Comparison of ENCODE assay signal across 37 cellular contexts in genomic region chr2:222375798-222376197, GRCh38. TPM values are rescaled to one million over a fixed set of nuclear protein-coding genes. Genes with fewer than 3 reads are reported as not detected.
DNase-seq lines count a peak whose midpoint lies in the region; ATAC-seq, FAIRE-seq and TF ChIP-seq lines count a peak whose summit lies in the region.
"Had no signal": no experiment of that assay in that cellular context is flagged by ENCODE, and none has a peak within 500 bp of the region (broad histone marks: within the 10 kb centered on the region; RNA-seq: fewer than 3 reads in every experiment).

No MANE protein-coding gene starts in this region.

- H3K4me2 ChIP-seq in HepG2 (ENCODE audit: low read depth, low read length): no peak overlapping the region
- H3K4me2 ChIP-seq: A549; BLaER1; BLaER1 treated with 17β-estradiol and CSF1 and Interleukin-3, amounts not matched to agents 10 nM and 100 nM had no signal

- TF ChIP-seq CTCF in HepG2 (CRISPR knock-in tag; IDR thresholded peaks at IDR 0.05) (no peak), right lobe of liver (IDR thresholded peaks at IDR 0.05) (no peak), D721Med (IDR thresholded peaks at IDR 0.05; ENCODE audit: insufficient read depth, missing control alignments) (no peak)

- H3K36me3 Mint-ChIP-seq in activated naive CD4-positive, alpha-beta T cell treated with anti-CD3 and anti-CD28 coated beads, Interleukin-2, amount 50 U/mL, for 24 hours: no peaks in the 10 kb centered on the region
- H3K36me3 Mint-ChIP-seq: CD14-positive monocyte; CD4-positive, alpha-beta memory T cell; CD4-positive, CD25-positive, alpha-beta regulatory T cell; CD8-positive, alpha-beta memory T cell; CD8-positive, alpha-beta T cell had no signal

- H3K27me3 ChIP-seq in HepG2 (ENCODE audit: control insufficient read depth in 1 of 2, insufficient read depth in 2 of 2, low read length in 2 of 2) (no peaks in the 10 kb centered on the region), right lobe of liver (no peaks in the 10 kb centered on the region)
- H3K27me3 ChIP-seq: BE2C; BLaER1; BLaER1 treated with 17β-estradiol and CSF1 and Interleukin-3, amounts not matched to agents 10 nM and 100 nM had no signal

- H3K9me3 ChIP-seq in HepG2 (ENCODE audit: low read length) (no peaks in the 10 kb centered on the region), right lobe of liver (no peaks in the 10 kb centered on the region)
- H3K9me3 ChIP-seq: A549, BE2C, Caco-2 had no signal

- TF ChIP-seq EP300 in HepG2 (IDR thresholded peaks at IDR 0.05; ENCODE audit: low read depth in 2 of 2, low read length in 2 of 2): no peak
- no peak for TF ChIP-seq EP300 in HepG2 (CRISPR knock-in tag; IDR thresholded peaks at IDR 0.05; ENCODE audit: borderline replicate concordance)

- POLR2A ChIA-PET in HepG2 (lab: Yijun Ruan, JAX): interaction anchor here (0.6 kb wide), 1 partner anchor 269 kb away, joined by 3 read pairs; no protein-coding TSS in a partner anchor

- no peak overlapping the region for H3K4me3 ChIP-seq in HepG2 (replicated peaks in 1 of 3; ENCODE audit: insufficient read depth in 1 of 3, low read depth in 2 of 3, low read length in 3 of 3)
- no peak overlapping the region for H3K4me3 ChIP-seq in right lobe of liver
- H3K4me3 ChIP-seq: A549; BLaER1; BLaER1 treated with 17β-estradiol and CSF1 and Interleukin-3, amounts not matched to agents 10 nM and 100 nM had no signal

- no peak overlapping the region for H3K9ac ChIP-seq in HepG2 (ENCODE audit: insufficient read depth, low read depth, low read length)
- H3K9ac ChIP-seq: BLaER1; BLaER1 treated with 17β-estradiol and CSF1 and Interleukin-3, amounts not matched to agents 10 nM and 100 nM had no signal

- peak overlapping the region; percentile 26 for H3K27ac Mint-ChIP-seq in activated naive CD4-positive, alpha-beta T cell treated with anti-CD3 and anti-CD28 coated beads, Interleukin-2, amount 50 U/mL, for 24 hours
- H3K27ac Mint-ChIP-seq: B cell; CD14-positive monocyte; CD4-positive, alpha-beta memory T cell; CD4-positive, alpha-beta T cell; CD4-positive, CD25-positive, alpha-beta regulatory T cell; CD8-positive, alpha-beta memory T cell; CD8-positive, alpha-beta T cell had no signal

- H3K4me1 ChIP-seq in HepG2 (ENCODE audit: insufficient read depth, low read length) (no peaks in the 10 kb centered on the region), right lobe of liver (no peaks in the 10 kb centered on the region)
- H3K4me1 ChIP-seq: A549; BE2C; BLaER1; BLaER1 treated with 17β-estradiol and CSF1 and Interleukin-3, amounts not matched to agents 10 nM and 100 nM; Caco-2 had no signal

- H3K4me3 Mint-ChIP-seq in activated naive CD4-positive, alpha-beta T cell treated with anti-CD3 and anti-CD28 coated beads, Interleukin-2, amount 50 U/mL, for 24 hours: no peak overlapping the region
- H3K4me3 Mint-ChIP-seq: B cell; CD14-positive monocyte; CD4-positive, alpha-beta memory T cell; CD4-positive, alpha-beta T cell; CD4-positive, CD25-positive, alpha-beta regulatory T cell; CD8-positive, alpha-beta memory T cell; CD8-positive, alpha-beta T cell had no signal

- intact Hi-C loops in HepG2 (cut with micrococcal nuclease; ENCODE audit: unreplicated experiment): no loop called here
- intact Hi-C loops in right lobe of liver (cut with DNase I): no loop called here

- H3K36me3 ChIP-seq in HepG2 (replicated peaks in 1 of 2; ENCODE audit: control insufficient read depth in 1 of 2, insufficient read depth in 2 of 2, low read length in 2 of 2) (no peaks in the 10 kb centered on the region), right lobe of liver (no peaks in the 10 kb centered on the region)
- H3K36me3 ChIP-seq: BE2C; BLaER1; BLaER1 treated with 17β-estradiol and CSF1 and Interleukin-3, amounts not matched to agents 10 nM and 100 nM had no signal

- H4K20me1 ChIP-seq in HepG2 (ENCODE audit: insufficient read depth, low read length): no peaks in the 10 kb centered on the region
- H4K20me1 ChIP-seq: BLaER1; BLaER1 treated with 17β-estradiol and CSF1 and Interleukin-3, amounts not matched to agents 10 nM and 100 nM had no signal

- in situ Hi-C loops in HepG2 (cut with HindIII; ENCODE audit: extremely low pct_ligation_motif_present, low pct_unique_long_range_greater_than_20kb): no loop called here

- no peak for TF ChIP-seq RAD21 in HepG2 (CRISPR knock-in tag; IDR thresholded peaks at IDR 0.05)

- no peak overlapping the region for H2AFZ ChIP-seq in HepG2 (ENCODE audit: low read length)

- H3K27me3 Mint-ChIP-seq in activated naive CD4-positive, alpha-beta T cell treated with anti-CD3 and anti-CD28 coated beads, Interleukin-2, amount 50 U/mL, for 24 hours: no peaks in the 10 kb centered on the region

- FAIRE-seq in HepG2 (lab: Jason Lieb, UNC) (no peak), D721Med (lab: Jason Lieb, UNC) (peak; percentile 16)
- FAIRE-seq: A204.1, A549 had no signal

- ATAC-seq in HepG2: no peak
- no peak for ATAC-seq in right lobe of liver
- ATAC-seq: A549; CD8-positive, alpha-beta T cell had no signal

- peaks cover 8% of the 10 kb centered on the region for H3K9me3 Mint-ChIP-seq in activated naive CD4-positive, alpha-beta T cell treated with anti-CD3 and anti-CD28 coated beads, Interleukin-2, amount 50 U/mL, for 24 hours

- 0% methylated on average over 1 of the region's 1 CpG for WGBS in HepG2 (ENCODE audit: low lambda C conversion rate)
- 56% methylated on average over 1 of the region's 1 CpG for WGBS in right lobe of liver (ENCODE audit: insufficient coverage, low coverage, low lambda C conversion rate, missing lambda C conversion rate)

- CTCF ChIA-PET in HepG2 (lab: Yijun Ruan, JAX; ENCODE audit: low intra/inter-chr PET ratio, low total read pairs): no interaction called here

- no peaks in the 10 kb centered on the region for H3K4me1 Mint-ChIP-seq in activated naive CD4-positive, alpha-beta T cell treated with anti-CD3 and anti-CD28 coated beads, Interleukin-2, amount 50 U/mL, for 24 hours
- H3K4me1 Mint-ChIP-seq: B cell; CD14-positive monocyte; CD4-positive, alpha-beta memory T cell; CD4-positive, CD25-positive, alpha-beta regulatory T cell; CD8-positive, alpha-beta memory T cell had no signal

- no peak for DNase-seq in activated naive CD4-positive, alpha-beta T cell treated with Interleukin-2 at 50 U/mL for 16 hours
- no peak for DNase-seq in HepG2 (ENCODE audit: low spot score)
- no peak for DNase-seq in right lobe of liver
- no peak for DNase-seq in D721Med (ENCODE audit: insufficient read length, low spot score)
- no peak for DNase-seq in activated CD4-positive, alpha-beta T cell treated with anti-CD3 and anti-CD28 coated beads, Interleukin-2, amount 50 U/mL, for 4 hours
- DNase-seq: 8988T; ACHN; AML-193; BE2C; C1 segment of cervical spinal cord; Caco-2; Calu3; CD4-positive, alpha-beta memory T cell; CD4-positive, alpha-beta T cell; CD4-positive, CD25-positive, alpha-beta regulatory T cell; CD8-positive, alpha-beta memory T cell; CD8-positive, alpha-beta T cell; COR-L47; DMS 273 treated with DMSO at 0.1 percent for 48 hours; DMS153; DMS53; DMS79; DMS79 treated with DMSO at 0.1 percent for 48 hours; DND-41; EL had no signal

- no TSS peak for BruUV-seq in HepG2 (replicated peaks; lab: Mats Ljungman, UMichigan)

- TF ChIP-seq POLR2A in HepG2 (IDR thresholded peaks at IDR 0.05; ENCODE audit: insufficient read depth in 1 of 2, low read depth in 2 of 2, low read length in 2 of 2) (no peak), right lobe of liver (IDR thresholded peaks at IDR 0.05) (no peak)

- H3K27ac ChIP-seq in HepG2 (ENCODE audit: extremely low read length, insufficient read depth, low read length): no peak overlapping the region
- H3K27ac ChIP-seq in right lobe of liver: no peak overlapping the region
- H3K27ac ChIP-seq: 22Rv1; A549; BLaER1; BLaER1 treated with 17β-estradiol and CSF1 and Interleukin-3, amounts not matched to agents 10 nM and 100 nM; C4-2B had no signal

- H3K79me2 ChIP-seq in HepG2 (ENCODE audit: insufficient read depth, low read length): no peaks in the 10 kb centered on the region

TF ChIP-seq in HepG2, 621 proteins besides CTCF, POLR2A, EP300 and RAD21:
- TF ChIP-seq MAFF (IDR thresholded peaks at IDR 0.05; ENCODE audit: low read depth, low read length) (peak; percentile 11; the same call in 1 of the 2 replicates), MAFK (conservative IDR thresholded peaks at IDR 0.05 in 1 of 2, IDR thresholded peaks at IDR 0.05 in 1 of 2; ENCODE audit: low read length in 2 of 2) (peak; percentile 53 to 55)
- TF ChIP-seq, protein P1, sequence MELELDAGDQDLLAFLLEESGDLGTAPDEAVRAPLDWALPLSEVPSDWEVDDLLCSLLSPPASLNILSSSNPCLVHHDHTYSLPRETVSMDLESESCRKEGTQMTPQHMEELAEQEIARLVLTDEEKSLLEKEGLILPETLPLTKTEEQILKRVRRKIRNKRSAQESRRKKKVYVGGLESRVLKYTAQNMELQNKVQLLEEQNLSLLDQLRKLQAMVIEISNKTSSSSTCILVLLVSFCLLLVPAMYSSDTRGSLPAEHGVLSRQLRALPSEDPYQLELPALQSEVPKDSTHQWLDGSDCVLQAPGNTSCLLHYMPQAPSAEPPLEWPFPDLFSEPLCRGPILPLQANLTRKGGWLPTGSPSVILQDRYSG (CRISPR knock-in tag; IDR thresholded peaks at IDR 0.05): no peak

RNA-seq across cellular contexts. Expression of gene SGPP2, which starts 48.5 kb away (rescaled TPM):
- total RNA-seq in HepG2 (2016; rRNA removed; fragmentation: Illumina TruSeq; extraction: Trizol) (not detected in 2 replicates), right lobe of liver (under 1 TPM; 0.14 to 0.25 (median 0.18) TPM)
- total RNA-seq in HepG2 (2016; cell fraction: cytosol; rRNA removed; fragmentation: Illumina TruSeq; extraction: Trizol; ENCODE audit: low read depth): not detected in 2 replicates
- total RNA-seq in HepG2 (2016; cell fraction: insoluble cytoplasmic fraction; rRNA removed; fragmentation: Illumina TruSeq; extraction: Trizol): not detected in 2 replicates
- not detected in 2 replicates for total RNA-seq in HepG2 (2016; cell fraction: membrane; rRNA removed; fragmentation: Illumina TruSeq; extraction: Trizol)
- total RNA-seq in HepG2 (2016; cell fraction: nucleus; rRNA removed; fragmentation: Illumina TruSeq; extraction: Trizol): not detected in 2 replicates
- polyA plus RNA-seq in HepG2 (2011; rRNA removed): not detected in 2 replicates
- polyA plus RNA-seq in HepG2 (2011; cell fraction: cytosol; rRNA removed): 0.01 TPM in 1 of 2 replicates, not detected in the other
- not detected in 2 replicates for polyA plus RNA-seq in HepG2 (2011; cell fraction: nucleus; rRNA removed)
- 0.08 and 0.21 TPM in 2 replicates for polyA plus RNA-seq in HepG2 (2012)
- polyA plus RNA-seq in HepG2 (2016; cell fraction: cytosol; fragmentation: Illumina TruSeq; extraction: Trizol; ENCODE audit: low read depth): not detected in 2 replicates
- polyA plus RNA-seq in HepG2 (2016; cell fraction: insoluble cytoplasmic fraction; fragmentation: Illumina TruSeq; extraction: Trizol; ENCODE audit: low read depth): not detected in 2 replicates
- polyA plus RNA-seq in HepG2 (2016; cell fraction: membrane; fragmentation: Illumina TruSeq; extraction: Trizol; ENCODE audit: low read depth): not detected in 2 replicates
- not detected in 2 replicates for polyA plus RNA-seq in HepG2 (2016; cell fraction: nucleus; fragmentation: Illumina TruSeq; extraction: Trizol; ENCODE audit: insufficient read depth, low read depth)
- polyA minus RNA-seq in HepG2 (2011; rRNA and poly(A)+ RNA removed; ENCODE audit: low replicate concordance): 0.14 TPM in 1 of 2 replicates, not detected in the other
- polyA minus RNA-seq in HepG2 (2011; cell fraction: cytosol; rRNA and poly(A)+ RNA removed): not detected in 2 replicates
- polyA minus RNA-seq in HepG2 (2011; cell fraction: nucleus; rRNA and poly(A)+ RNA removed): not detected in 2 replicates
- total RNA-seq: A172, Caco-2 had no signal
- polyA plus RNA-seq: AG04450, BJ, CD14-positive monocyte had no signal
